ENCODE assay signal across 1 cellular context in genomic region chrX:64580035-64580434, GRCh38.
A peak's percentile ranks its signal among the peaks of the same experiment; 100 is the strongest.
TF ChIP-seq lines count a peak whose summit lies in the region.

No MANE protein-coding gene starts in this region.

TF ChIP-seq in H1, 55 proteins besides CTCF, POLR2A, EP300 and RAD21:
- TF ChIP-seq CEBPB (IDR thresholded peaks at IDR 0.05; ENCODE audit: low read depth, low read length) (no peak), TCF12 (IDR thresholded peaks at IDR 0.05; ENCODE audit: low read depth, low read length) (0 out of 2 replicates have a peak, but pooled peaks have one; percentile 15), BCL11A (IDR thresholded peaks at IDR 0.05; ENCODE audit: low read depth in 2 of 2, low read length in 2 of 2) (no peak)
